ENCODE assay signal across 8 cellular contexts in genomic region chr14:58151264-58151700, GRCh38. TPM values are rescaled to one million over a fixed set of nuclear protein-coding genes. Genes with fewer than 3 reads are reported as not detected.
DNase-seq lines count a peak whose midpoint lies in the region; ATAC-seq and TF ChIP-seq lines count a peak whose summit lies in the region.

No MANE protein-coding gene starts in this region.

- peaks cover 6 to 26% (median 13%) of the 10 kb centered on the region in 4 donors for H3K4me1 ChIP-seq in upper lobe of left lung

- 2 to 5% methylated on average over 16 to 22 of the region's 22 CpGs for WGBS in upper lobe of left lung, 2 donors

- no peak for TF ChIP-seq POLR2A in upper lobe of left lung (IDR thresholded peaks at IDR 0.05)

- no peaks in the 10 kb centered on the region for H3K36me3 ChIP-seq in upper lobe of left lung

- TF ChIP-seq CTCF in GM12864 (IDR thresholded peaks at IDR 0.05; ENCODE audit: low read depth, low read length, missing control alignments) (no peak), LNCaP clone FGC (IDR thresholded peaks at IDR 0.05; ENCODE audit: control insufficient read depth, extremely low read depth, insufficient read depth) (no peak), chondrocyte (IDR thresholded peaks at IDR 0.05) (no peak), upper lobe of left lung (IDR thresholded peaks at IDR 0.05) (no peak)

- peaks cover 4% of the 10 kb centered on the region for H3K27me3 Mint-ChIP-seq in chondrocyte (ENCODE audit: low read depth)

- H3K27me3 ChIP-seq in upper lobe of left lung: no peaks in the 10 kb centered on the region

- TF ChIP-seq EP300 in upper lobe of left lung (IDR thresholded peaks at IDR 0.05): no peak

- peak overlapping the region in 1 of 4 donors; percentile 51 for H3K27ac ChIP-seq in upper lobe of left lung

- peak overlapping the region; percentile 61 for H3K4me3 ChIP-seq in GM12864 (ENCODE audit: low read depth, low read length)
- H3K4me3 ChIP-seq in LNCaP clone FGC (ENCODE audit: low read depth, low read length): peak overlapping the region; percentile 43
- H3K4me3 ChIP-seq in upper lobe of left lung: peak overlapping the region; percentile 66 to 97 (median 77)

- peak overlapping the region; percentile 79 for H3K27ac Mint-ChIP-seq in chondrocyte (ENCODE audit: unreplicated experiment)

- ATAC-seq in upper lobe of left lung (ENCODE audit: low FRiP score in 2 of 2): peak in 1 of 2 donors; percentile 4
- no peak for ATAC-seq in HG03565 (IDR thresholded peaks at IDR 0.05; ENCODE audit: unreplicated experiment)
- no peak for ATAC-seq in HG02678 (IDR thresholded peaks at IDR 0.05; ENCODE audit: unreplicated experiment)

- H3K36me3 Mint-ChIP-seq in chondrocyte (ENCODE audit: low read depth): no peaks in the 10 kb centered on the region

- DNase-seq in GM12864 (ENCODE audit: low read depth) (no peak), LNCaP clone FGC (ENCODE audit: low read depth) (no peak), chondrocyte (ENCODE audit: low spot score) (no peak), medulla oblongata (ENCODE audit: extremely low spot score) (peak; percentile 11), upper lobe of left lung (no peak), germinal center (ENCODE audit: low spot score) (no peak)

- H3K9me3 ChIP-seq in upper lobe of left lung: no peaks in the 10 kb centered on the region

- H3K4me3 Mint-ChIP-seq in chondrocyte (ENCODE audit: unreplicated experiment): peak overlapping the region; percentile 86

- no peaks in the 10 kb centered on the region for H3K9me3 Mint-ChIP-seq in chondrocyte (ENCODE audit: low read depth)

- peaks cover 18% of the 10 kb centered on the region for H3K4me1 Mint-ChIP-seq in chondrocyte (ENCODE audit: low read depth)

RNA-seq across cellular contexts. Expression of gene ARMH4, which starts 0.7 kb away (rescaled TPM):
- 22.7 to 30.4 TPM (median 23.3 TPM) in 3 replicates for total RNA-seq in chondrocyte
- total RNA-seq in upper lobe of left lung: 1 to 10 TPM; 1.0 to 6.2 (median 2.3) TPM

RNA-seq across cellular contexts. Expression of gene ACTR10, which starts 48.7 kb away (rescaled TPM):
- total RNA-seq in chondrocyte: 92.8 to 98.7 TPM (median 98.6 TPM) in 3 replicates
- 100 to 1,000 TPM in 1 of 6 donors, 10 to 100 TPM in 5; 18.9 to 106 (median 51.7) TPM for total RNA-seq in upper lobe of left lung
